ENCODE assay signal across 8 cellular contexts in the genomic region with DNA sequence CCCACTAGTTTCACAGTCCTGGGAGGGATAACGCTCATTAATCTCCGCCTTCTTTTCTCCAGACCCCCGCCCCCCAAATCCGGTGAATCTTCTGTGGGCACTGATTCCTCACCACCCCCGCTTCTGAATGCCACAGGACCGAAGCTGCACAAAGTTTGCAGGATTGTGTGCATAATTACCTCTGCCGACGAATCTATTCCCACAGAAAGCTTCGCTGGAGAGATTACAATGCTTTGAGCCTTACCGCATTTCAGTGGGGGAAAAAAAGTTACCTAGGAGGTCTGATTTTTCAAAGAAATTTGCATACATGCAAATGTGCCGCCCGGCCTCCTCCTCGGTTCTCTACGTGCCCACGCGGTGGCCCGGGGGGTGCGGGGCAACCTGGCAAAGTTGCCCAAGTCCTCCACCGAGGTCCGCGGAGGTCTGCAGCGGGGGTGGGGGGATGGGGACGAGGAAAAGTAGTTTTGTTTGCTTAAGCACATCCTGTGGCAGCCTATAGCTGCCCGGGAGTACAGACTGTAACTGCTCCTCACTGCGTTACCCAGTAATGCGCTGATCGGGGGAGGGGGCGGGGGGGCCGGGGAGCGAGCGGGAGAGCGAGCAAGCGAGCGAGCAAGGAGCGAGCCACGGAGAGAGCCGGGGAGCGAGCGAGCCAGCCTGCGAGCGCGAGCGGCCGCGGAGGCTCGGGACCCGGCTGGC. TPM values are rescaled to one million over a fixed set of nuclear protein-coding genes. Genes with fewer than 3 reads are reported as not detected.
DNase-seq lines count a peak whose midpoint lies in the region; ATAC-seq and TF ChIP-seq lines count a peak whose summit lies in the region.

No MANE protein-coding gene starts in this region.

- no peak overlapping the region for H4K8ac ChIP-seq in mesenchymal stem cell (ENCODE audit: low read length)

- peaks cover 43% of the 10 kb centered on the region for H3K4me1 Mint-ChIP-seq in activated CD8-positive, alpha-beta T cell treated with anti-CD3 and anti-CD28 coated beads for 36 hours (ENCODE audit: low read depth)
- peaks cover 43% of the 10 kb centered on the region for H3K4me1 Mint-ChIP-seq in stimulated activated memory B cell treated with anti-CD40 and anti-IgM and Interleukin-4, amounts not matched to agents 10 μg/mL and 1 μg/mL and 100 μg/mL, for 72 hours

- CTCF ChIA-PET in activated CD8-positive, alpha-beta T cell treated with anti-CD3 and anti-CD28 coated beads for 36 hours (lab: Charles Lee), result interaction anchor here (1.0 to 1.6 kb wide), 4 partner anchors 22 to 40 kb away, joined by 3 to 5 read pairs (median 4); no protein-coding TSS in a partner anchor

- no peak overlapping the region for H2BK120ac ChIP-seq in mesenchymal stem cell (ENCODE audit: low read depth, low read length)

- WGBS in mesenchymal stem cell, result 2% methylated on average over 23 of the region's 47 CpGs

- H3K4me3 Mint-ChIP-seq in activated CD8-positive, alpha-beta T cell treated with anti-CD3 and anti-CD28 coated beads for 36 hours, result peak overlapping the region; percentile 71
- peak overlapping the region; percentile 65 for H3K4me3 Mint-ChIP-seq in stimulated activated memory B cell treated with anti-CD40 and anti-IgM and Interleukin-4, amounts not matched to agents 10 μg/mL and 1 μg/mL and 100 μg/mL, for 72 hours

- H3K9me3 Mint-ChIP-seq in activated CD8-positive, alpha-beta T cell treated with anti-CD3 and anti-CD28 coated beads for 36 hours, result no peaks in the 10 kb centered on the region
- no peaks in the 10 kb centered on the region for H3K9me3 Mint-ChIP-seq in stimulated activated memory B cell treated with anti-CD40 and anti-IgM and Interleukin-4, amounts not matched to agents 10 μg/mL and 1 μg/mL and 100 μg/mL, for 72 hours

- peak overlapping the region; percentile 83 for H2AFZ ChIP-seq in mesenchymal stem cell (ENCODE audit: low read depth, low read length)

- POLR2A ChIA-PET in activated CD8-positive, alpha-beta T cell treated with anti-CD3 and anti-CD28 coated beads for 36 hours (lab: Charles Lee), result interaction anchor here (0.6 to 1.5 kb wide), 8 partner anchors 26 to 867 kb away, joined by 3 to 7 read pairs (median 4); no protein-coding TSS in a partner anchor

- no peaks in the 10 kb centered on the region for H3K36me3 ChIP-seq in mesenchymal stem cell (ENCODE audit: control insufficient read depth in 1 of 2, insufficient read depth in 2 of 2, low read depth in 1 of 2, low read length in 2 of 2)

- H3K14ac ChIP-seq in mesenchymal stem cell (ENCODE audit: low read length in 2 of 2), result no peak overlapping the region

- H3K18ac ChIP-seq in mesenchymal stem cell (ENCODE audit: low read depth in 1 of 2, low read length in 2 of 2), result peak overlapping the region; percentile 37 to 52

- H2BK5ac ChIP-seq in mesenchymal stem cell (ENCODE audit: low read depth, low read length, poor library complexity, severe bottlenecking), result no peak overlapping the region

- peak overlapping the region; percentile 96 for H3K4me2 ChIP-seq in mesenchymal stem cell (ENCODE audit: low read length, poor library complexity, severe bottlenecking)

- no peak overlapping the region for H2AK5ac ChIP-seq in mesenchymal stem cell (ENCODE audit: low read length, severe bottlenecking)

- no peaks in the 10 kb centered on the region for H3K9me3 ChIP-seq in mesenchymal stem cell (ENCODE audit: control insufficient read depth, low read length)

- H3K27ac ChIP-seq in mesenchymal stem cell (ENCODE audit: low read length, poor library complexity, severe bottlenecking), result peak overlapping the region; percentile 32

- intact Hi-C loops in activated CD8-positive, alpha-beta T cell treated with anti-CD3 and anti-CD28 coated beads for 36 hours (cut with micrococcal nuclease), result loop anchor here (2.0 to 5.0 kb wide), 2 partner anchors 31 to 76 kb away; no protein-coding TSS in a partner anchor

- H2BK15ac ChIP-seq in mesenchymal stem cell (ENCODE audit: low read depth, poor library complexity, severe bottlenecking), result peak overlapping the region; percentile 84

- TF ChIP-seq CTCF in activated CD8-positive, alpha-beta T cell treated with anti-CD3 and anti-CD28 coated beads for 36 hours (IDR thresholded peaks at IDR 0.05), result no peak

- peak overlapping the region; percentile 96 for H3K9ac ChIP-seq in mesenchymal stem cell (ENCODE audit: low read length)

- ATAC-seq in activated CD8-positive, alpha-beta T cell treated with anti-CD3 and anti-CD28 coated beads for 36 hours, result peak; percentile 15
- no peak for ATAC-seq in stimulated activated memory B cell treated with anti-CD40 and anti-IgM and Interleukin-4, amounts not matched to agents 10 μg/mL and 1 μg/mL and 100 μg/mL, for 72 hours
- ATAC-seq in HG02678 (IDR thresholded peaks at IDR 0.05; ENCODE audit: unreplicated experiment), result no peak

- DNase-seq in Daoy (ENCODE audit: low read depth) (peak; percentile 52), NCI-H2171 treated with DMSO at 0.1 percent for 48 hours (lab: John Stamatoyannopoulos, UW) (peak; percentile 70), mesenchymal stem cell (peak; percentile 73), NOMO-1 (lab: John Stamatoyannopoulos, UW; ENCODE audit: unreplicated experiment in 2 of 2) (no peak)
- peak; percentile 74 for DNase-seq in activated CD8-positive, alpha-beta T cell treated with anti-CD3 and anti-CD28 coated beads for 36 hours
- peak; percentile 49 for DNase-seq in effector CD8-positive, alpha-beta T cell (lab: John Stamatoyannopoulos, UW)

- H3K27ac Mint-ChIP-seq in activated CD8-positive, alpha-beta T cell treated with anti-CD3 and anti-CD28 coated beads for 36 hours, result peak overlapping the region; percentile 34
- no peak overlapping the region for H3K27ac Mint-ChIP-seq in stimulated activated memory B cell treated with anti-CD40 and anti-IgM and Interleukin-4, amounts not matched to agents 10 μg/mL and 1 μg/mL and 100 μg/mL, for 72 hours

- H3K4me3 ChIP-seq in mesenchymal stem cell (ENCODE audit: insufficient read depth in 1 of 2, low read depth in 1 of 2, low read length in 2 of 2), result peak overlapping the region; percentile 79 to 86

- peak overlapping the region in 1 of 2 experiments; percentile 41 for H3K4ac ChIP-seq in mesenchymal stem cell (ENCODE audit: low read depth in 1 of 2, low read length in 2 of 2)

- H3K79me1 ChIP-seq in mesenchymal stem cell (replicated peaks; ENCODE audit: low read length, poor library complexity, severe bottlenecking), result peaks cover 4% of the 10 kb centered on the region

- H3K23ac ChIP-seq in mesenchymal stem cell (ENCODE audit: low read length in 2 of 2), result no peak overlapping the region

- H3K36me3 Mint-ChIP-seq in activated CD8-positive, alpha-beta T cell treated with anti-CD3 and anti-CD28 coated beads for 36 hours (ENCODE audit: low read depth), result no peaks in the 10 kb centered on the region
- no peaks in the 10 kb centered on the region for H3K36me3 Mint-ChIP-seq in stimulated activated memory B cell treated with anti-CD40 and anti-IgM and Interleukin-4, amounts not matched to agents 10 μg/mL and 1 μg/mL and 100 μg/mL, for 72 hours

- H4K91ac ChIP-seq in mesenchymal stem cell (ENCODE audit: low read length), result no peak overlapping the region

- peaks cover 8% of the 10 kb centered on the region for H3K27me3 Mint-ChIP-seq in activated CD8-positive, alpha-beta T cell treated with anti-CD3 and anti-CD28 coated beads for 36 hours
- peaks cover 56% of the 10 kb centered on the region for H3K27me3 Mint-ChIP-seq in stimulated activated memory B cell treated with anti-CD40 and anti-IgM and Interleukin-4, amounts not matched to agents 10 μg/mL and 1 μg/mL and 100 μg/mL, for 72 hours

- H3K27me3 ChIP-seq in mesenchymal stem cell (ENCODE audit: control insufficient read depth in 1 of 2, insufficient read depth in 1 of 2, low read length in 2 of 2), result no peaks in the 10 kb centered on the region

- no peak overlapping the region for H2BK12ac ChIP-seq in mesenchymal stem cell (ENCODE audit: low read length in 2 of 2)

- no peaks in the 10 kb centered on the region for H3K4me1 ChIP-seq in mesenchymal stem cell (ENCODE audit: control insufficient read depth, insufficient read depth, low read depth, low read length)

RNA-seq across cellular contexts. Expression of a gene that starts 0.6 kb away (rescaled TPM):
- 3.4 and 5.0 TPM in 2 replicates for total RNA-seq in Daoy (2014; rRNA removed; shearing (Covaris generic))
- 1 to 10 TPM; 1.9 to 2.4 TPM for total RNA-seq in activated CD8-positive, alpha-beta T cell treated with anti-CD3 and anti-CD28 coated beads for 36 hours
- 5.0 TPM for polyA plus RNA-seq in mesenchymal stem cell (2013, experiment 1 of 2)
- 4.9 TPM for polyA plus RNA-seq in mesenchymal stem cell (2013, experiment 2 of 2)

Comparison
In these comparisons a context has a peak if more than half of its experiments do, and no peak if none do; other contexts are left out.
1. DNase-seq: peak in Daoy (single experiment), NCI-H2171 treated with DMSO at 0.1 percent for 48 hours (single experiment), activated CD8-positive, alpha-beta T cell treated with anti-CD3 and anti-CD28 coated beads for 36 hours (single experiment), effector CD8-positive, alpha-beta T cell (single experiment) and mesenchymal stem cell (single experiment); none in NOMO-1 (0 of 2).